ENCODE assay signal across 16 cellular contexts in the genomic region with DNA sequence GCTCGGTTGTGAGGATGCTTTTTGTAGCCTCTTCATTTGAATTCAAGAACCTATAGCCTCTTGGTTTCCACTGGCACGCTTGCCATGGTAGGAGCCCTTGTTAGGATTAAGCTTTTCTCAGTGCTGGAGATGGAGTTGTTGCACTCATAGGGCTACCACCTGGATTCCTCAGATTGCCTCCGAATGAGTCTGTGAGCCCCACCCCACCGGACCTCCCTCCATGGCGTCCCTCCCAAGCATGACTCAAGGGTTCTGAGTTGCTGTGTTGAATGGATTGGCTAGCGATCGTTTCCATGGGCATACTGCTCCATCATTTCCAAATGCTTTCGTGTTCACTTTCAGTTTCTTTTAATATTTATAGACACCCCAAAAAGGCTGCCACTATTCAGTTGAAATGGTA.
DNase-seq lines count a peak whose midpoint lies in the region; ATAC-seq and TF ChIP-seq lines count a peak whose summit lies in the region.
"Had no signal": no experiment of that assay in that cellular context is flagged by ENCODE, and none has a peak within 500 bp of the region (broad histone marks: within the 10 kb centered on the region; RNA-seq: fewer than 3 reads in every experiment).

No MANE protein-coding gene starts in this region.

- ATAC-seq in omental fat pad (ENCODE audit: low FRiP score) (peak; percentile 90), GM18858 (IDR thresholded peaks at IDR 0.05; ENCODE audit: unreplicated experiment) (no peak), GM19035 (IDR thresholded peaks at IDR 0.05; ENCODE audit: unreplicated experiment) (no peak), gastrocnemius medialis (no peak)
- ATAC-seq: natural killer cell treated with Interleukin-12 subunit alpha and Interleukin-12 subunit beta and Interleukin-15 and Interleukin-18, amount 100 ng/mL, for 72 hours; PC-3 had no signal

- H3K9me3 ChIP-seq in MG63 (no peaks in the 10 kb centered on the region), endodermal cell (ENCODE audit: control insufficient read depth, low read length) (no peaks in the 10 kb centered on the region), gastrocnemius medialis (no peaks in the 10 kb centered on the region)
- H3K9me3 ChIP-seq: right atrium auricular region had no signal

- H2AFZ ChIP-seq in ACC112 (ENCODE audit: low read length, unreplicated experiment): peak overlapping the region; percentile 17

- peak overlapping the region; percentile 33 for H3K27ac Mint-ChIP-seq in endodermal cell
- H3K27ac Mint-ChIP-seq: natural killer cell treated with Interleukin-12 subunit alpha and Interleukin-12 subunit beta and Interleukin-15 and Interleukin-18, amount 100 ng/mL, for 72 hours had no signal

- peaks cover 73% of the 10 kb centered on the region for H3K4me1 Mint-ChIP-seq in endodermal cell

- no peak overlapping the region for H3K9ac ChIP-seq in endodermal cell (ENCODE audit: extremely low read depth, low read length, poor library complexity, severe bottlenecking)
- H3K9ac ChIP-seq: KMS-11 had no signal

- no peak for TF ChIP-seq POLR2A in gastrocnemius medialis (IDR thresholded peaks at IDR 0.05)

- H3K4me1 ChIP-seq in ACC112 (ENCODE audit: control insufficient read depth, insufficient read depth, low read length, unreplicated experiment): peaks cover 16% of the 10 kb centered on the region
- H3K4me1 ChIP-seq in endodermal cell (ENCODE audit: control insufficient read depth, insufficient read depth, low read length): peaks cover 20% of the 10 kb centered on the region
- peaks cover 0 to 4% of the 10 kb centered on the region in 2 donors for H3K4me1 ChIP-seq in gastrocnemius medialis

- H3K4me3 ChIP-seq in ACC112 (ENCODE audit: low read depth, low read length) (0 out of 2 replicates have a peak overlapping the region, but pooled peaks have one; percentile 12), MG63 (no peak overlapping the region), endodermal cell (ENCODE audit: low read length) (no peak overlapping the region), gastrocnemius medialis (no peak overlapping the region)
- H3K4me3 ChIP-seq: right atrium auricular region had no signal

- H3K27me3 ChIP-seq in ACC112 (ENCODE audit: insufficient read depth, low read length) (no peaks in the 10 kb centered on the region), MG63 (no peaks in the 10 kb centered on the region), endodermal cell (ENCODE audit: control insufficient read depth, insufficient read depth, low read length, poor library complexity, severe bottlenecking) (no peaks in the 10 kb centered on the region), gastrocnemius medialis (no peaks in the 10 kb centered on the region)
- H3K27me3 ChIP-seq: right atrium auricular region had no signal

- H3K36me3 ChIP-seq in ACC112 (ENCODE audit: insufficient read depth, low read length) (no peaks in the 10 kb centered on the region), MG63 (peaks cover 32% of the 10 kb centered on the region), endodermal cell (ENCODE audit: control insufficient read depth, insufficient read depth, low read length) (peaks cover 28% of the 10 kb centered on the region), gastrocnemius medialis (no peaks in the 10 kb centered on the region)
- H3K36me3 ChIP-seq: right atrium auricular region had no signal

- H3K36me3 Mint-ChIP-seq in endodermal cell (ENCODE audit: low read depth): peaks cover 12% of the 10 kb centered on the region
- H3K36me3 Mint-ChIP-seq: natural killer cell treated with Interleukin-12 subunit alpha and Interleukin-12 subunit beta and Interleukin-15 and Interleukin-18, amount 100 ng/mL, for 72 hours had no signal

- H3K79me2 ChIP-seq in ACC112 (ENCODE audit: control insufficient read depth, insufficient read depth, low read length, unreplicated experiment): no peaks in the 10 kb centered on the region

- in situ Hi-C loops in gastrocnemius medialis (cut with MboI; ENCODE audit: low sequenced_read_pairs in 4 of 4): loop anchor here in 1 of 4 donors (10.0 kb wide), 1 partner anchor 63 kb away; no protein-coding TSS in a partner anchor

- 91 to 93% methylated on average over 3 to 8 of the region's 8 CpGs for WGBS in endodermal cell (ENCODE audit: insufficient coverage in 1 of 2, insufficient read length in 1 of 2), 2 experiments

- intact Hi-C loops in gastrocnemius medialis (cut with DNase I; ENCODE audit: low total_unique reads): no loop called here

- H3K27me3 Mint-ChIP-seq in endodermal cell (ENCODE audit: insufficient read depth): no peaks in the 10 kb centered on the region

- H3K9me3 Mint-ChIP-seq in endodermal cell: no peaks in the 10 kb centered on the region

- no peak overlapping the region for H3K4me3 Mint-ChIP-seq in endodermal cell
- H3K4me3 Mint-ChIP-seq: natural killer cell treated with Interleukin-12 subunit alpha and Interleukin-12 subunit beta and Interleukin-15 and Interleukin-18, amount 100 ng/mL, for 72 hours had no signal

- DNase-seq in MG63: peak; percentile 73
- DNase-seq in endodermal cell: no peak
- no peak for DNase-seq in omental fat pad (ENCODE audit: low spot score)
- no peak for DNase-seq in NCI-H2171 (lab: John Stamatoyannopoulos, UW)
- no peak for DNase-seq in gastrocnemius medialis
- DNase-seq: activated naive CD4-positive, alpha-beta T cell treated with Interleukin-2 at 50 U/mL for 16 hours; central memory CD4-positive, alpha-beta T cell; left colon; PC-3; stimulated activated CD4-positive, alpha-beta T cell treated with anti-CD3 and anti-CD28 coated beads, Interleukin-4, amount 100 ng/mL, for 24 hours had no signal

- H3K27ac ChIP-seq in ACC112 (ENCODE audit: low read depth, low read length) (no peak overlapping the region), endodermal cell (ENCODE audit: low read depth, low read length) (no peak overlapping the region), gastrocnemius medialis (no peak overlapping the region)
- H3K27ac ChIP-seq: KMS-11, right atrium auricular region had no signal

- no peak for TF ChIP-seq CTCF in endodermal cell (conservative IDR thresholded peaks at IDR 0.05)
- TF ChIP-seq CTCF in omental fat pad (IDR thresholded peaks at IDR 0.05): no peak
- TF ChIP-seq CTCF in gastrocnemius medialis (IDR thresholded peaks at IDR 0.05 in 4 of 5, conservative IDR thresholded peaks at IDR 0.05 in 1 of 5): no peak
